ENCODE assay signal across 1 cellular context in genomic region chr12:43805857-43806736, GRCh38.
TF ChIP-seq lines count a peak whose summit lies in the region.

Gene TWF1, minus strand, starts transcription at chr12:43806317. Its CDS starts 72 bp downstream, at chr12:43806245.

TF ChIP-seq in WTC11, 78 proteins besides CTCF, POLR2A, EP300 and RAD21 (continued from another document):
- no peak for TF ChIP-seq ERG (CRISPR knock-in tag; IDR thresholded peaks at IDR 0.05)
- TF ChIP-seq E2F1 (CRISPR knock-in tag; IDR thresholded peaks at IDR 0.05), result no peak
- TF ChIP-seq ZNF121 (CRISPR knock-in tag; IDR thresholded peaks at IDR 0.05), result no peak
- TF ChIP-seq ARID4B (CRISPR knock-in tag; IDR thresholded peaks at IDR 0.05; ENCODE audit: borderline replicate concordance), result no peak
- no peak for TF ChIP-seq ZNF423 (CRISPR knock-in tag; IDR thresholded peaks at IDR 0.05)
- TF ChIP-seq ZNF512 (CRISPR knock-in tag; IDR thresholded peaks at IDR 0.05; ENCODE audit: borderline replicate concordance), result no peak
- peak; percentile 68 for TF ChIP-seq FOXK1 (CRISPR knock-in tag; IDR thresholded peaks at IDR 0.05)
- TF ChIP-seq E2F5 (CRISPR knock-in tag; IDR thresholded peaks at IDR 0.05), result peak; percentile 51; the same call in 1 of the 2 replicates
- TF ChIP-seq FOXP4 (CRISPR knock-in tag; IDR thresholded peaks at IDR 0.05), result peak; percentile 70
- TF ChIP-seq ZNF396 (CRISPR knock-in tag; IDR thresholded peaks at IDR 0.05; ENCODE audit: borderline replicate concordance), result no peak
- TF ChIP-seq TEAD1 (CRISPR knock-in tag; IDR thresholded peaks at IDR 0.05), result 0 out of 2 replicates have a peak, but pooled peaks have one; percentile 29
- peak; percentile 95 for TF ChIP-seq CREM (CRISPR knock-in tag; IDR thresholded peaks at IDR 0.05)
- no peak for TF ChIP-seq STAT6 (CRISPR knock-in tag; conservative IDR thresholded peaks at IDR 0.05; ENCODE audit: low read depth)
- TF ChIP-seq E2F4 (CRISPR knock-in tag; IDR thresholded peaks at IDR 0.05; ENCODE audit: borderline replicate concordance, low read depth), result 0 out of 2 replicates have a peak, but pooled peaks have one; percentile 19
- no peak for TF ChIP-seq EMX1 (CRISPR knock-in tag; IDR thresholded peaks at IDR 0.05)
- no peak for TF ChIP-seq SMAD4 (CRISPR knock-in tag; IDR thresholded peaks at IDR 0.05)
- TF ChIP-seq ZNF532 (CRISPR knock-in tag; IDR thresholded peaks at IDR 0.05; ENCODE audit: borderline replicate concordance), result no peak
- TF ChIP-seq GRHL2 (CRISPR knock-in tag; IDR thresholded peaks at IDR 0.05; ENCODE audit: insufficient replicate concordance, severe bottlenecking), result no peak
- no peak for TF ChIP-seq ZNF281 (CRISPR knock-in tag; IDR thresholded peaks at IDR 0.05)
- no peak for TF ChIP-seq USF2 (CRISPR knock-in tag; IDR thresholded peaks at IDR 0.05)
- TF ChIP-seq ZNF232 (CRISPR knock-in tag; IDR thresholded peaks at IDR 0.05), result peak; percentile 64; the same call in 1 of the 2 replicates
